ENCODE assay signal across 13 cellular contexts in the genomic region with DNA sequence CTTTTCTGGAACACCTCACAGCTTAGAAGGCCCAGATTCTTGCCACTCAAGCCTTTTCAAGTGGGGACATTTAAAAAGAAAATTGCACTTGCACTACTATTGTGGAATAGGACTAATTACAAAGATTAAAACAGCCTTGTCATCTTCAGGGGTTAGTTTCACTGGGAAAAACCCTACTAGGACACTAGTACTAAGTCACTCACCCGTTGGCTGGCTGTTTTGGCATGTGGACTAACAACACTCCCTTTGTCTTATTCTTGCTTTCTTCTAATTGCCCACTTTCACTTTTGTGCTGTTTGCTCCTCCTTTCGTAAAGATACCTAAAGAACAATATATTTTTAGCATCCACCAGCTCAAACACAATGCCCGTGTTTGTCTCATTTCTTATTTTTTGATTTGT.
"Had no signal": no experiment of that assay in that cellular context is flagged by ENCODE, and none has a peak within 500 bp of the region (broad histone marks: within the 10 kb centered on the region; RNA-seq: fewer than 3 reads in every experiment).

No MANE protein-coding gene starts in this region.

- H3K4me1 ChIP-seq: breast epithelium, lower lobe of right lung, prostate gland, right lobe of liver, upper lobe of left lung had no signal

- H3K27ac ChIP-seq: breast epithelium, dorsolateral prefrontal cortex, lower lobe of right lung, prostate gland, right lobe of liver, upper lobe of left lung had no signal

- H3K36me3 Mint-ChIP-seq: activated CD4-positive, alpha-beta memory T cell treated with anti-CD3 and anti-CD28 coated beads for 36 hours; activated naive CD8-positive, alpha-beta T cell treated with anti-CD3 and anti-CD28 coated beads, Interleukin-2, amount 10 ng/mL, durations not matched to agents 7 days and 5 days; immature natural killer cell; natural killer cell had no signal

- H3K27me3 Mint-ChIP-seq: activated CD4-positive, alpha-beta memory T cell treated with anti-CD3 and anti-CD28 coated beads for 36 hours; activated naive CD8-positive, alpha-beta T cell treated with anti-CD3 and anti-CD28 coated beads, Interleukin-2, amount 10 ng/mL, durations not matched to agents 7 days and 5 days had no signal

- ATAC-seq: activated T-cell treated with anti-CD3 and anti-CD28 coated beads, Interleukin-2, amount 50 U/mL, for 72 hours; lower lobe of right lung; natural killer cell; right lobe of liver had no signal

- DNase-seq: activated CD4-positive, alpha-beta memory T cell treated with anti-CD3 and anti-CD28 coated beads for 36 hours; activated CD4-positive, CD25-positive, alpha-beta regulatory T cell treated with anti-CD3 and anti-CD28 coated beads, Interleukin-2, amount 50 U/mL, for 72 hours; activated naive CD8-positive, alpha-beta T cell treated with anti-CD3 and anti-CD28 coated beads, Interleukin-2, amount 10 ng/mL, durations not matched to agents 7 days and 5 days; activated T-cell treated with anti-CD3 and anti-CD28 coated beads, Interleukin-2, amount 50 U/mL, for 72 hours; dorsolateral prefrontal cortex; immature natural killer cell; lower lobe of right lung; natural killer cell; right lobe of liver; stimulated activated naive CD4-positive, alpha-beta T cell; upper lobe of left lung had no signal

- H3K27ac Mint-ChIP-seq: activated CD4-positive, alpha-beta memory T cell treated with anti-CD3 and anti-CD28 coated beads for 36 hours; activated naive CD8-positive, alpha-beta T cell treated with anti-CD3 and anti-CD28 coated beads, Interleukin-2, amount 10 ng/mL, durations not matched to agents 7 days and 5 days; immature natural killer cell; natural killer cell had no signal

- H3K9me3 Mint-ChIP-seq: activated CD4-positive, alpha-beta memory T cell treated with anti-CD3 and anti-CD28 coated beads for 36 hours; activated naive CD8-positive, alpha-beta T cell treated with anti-CD3 and anti-CD28 coated beads, Interleukin-2, amount 10 ng/mL, durations not matched to agents 7 days and 5 days had no signal

- H3K27me3 ChIP-seq: right lobe of liver, upper lobe of left lung had no signal

- H3K4me3 ChIP-seq: breast epithelium, dorsolateral prefrontal cortex, lower lobe of right lung, prostate gland, right lobe of liver, upper lobe of left lung had no signal

- H3K4me3 Mint-ChIP-seq: activated CD4-positive, alpha-beta memory T cell treated with anti-CD3 and anti-CD28 coated beads for 36 hours; activated naive CD8-positive, alpha-beta T cell treated with anti-CD3 and anti-CD28 coated beads, Interleukin-2, amount 10 ng/mL, durations not matched to agents 7 days and 5 days; activated T-cell treated with anti-CD3 and anti-CD28 coated beads, Interleukin-2, amount 50 U/mL, for 72 hours; immature natural killer cell; natural killer cell had no signal

- H3K9me3 ChIP-seq: breast epithelium, lower lobe of right lung, prostate gland, right lobe of liver, upper lobe of left lung had no signal

- H3K36me3 ChIP-seq: breast epithelium, lower lobe of right lung, prostate gland, right lobe of liver, upper lobe of left lung had no signal

- H3K4me1 Mint-ChIP-seq: activated naive CD8-positive, alpha-beta T cell treated with anti-CD3 and anti-CD28 coated beads, Interleukin-2, amount 10 ng/mL, durations not matched to agents 7 days and 5 days; immature natural killer cell; natural killer cell had no signal
